Comparison of ENCODE assay signal across 8 cellular contexts in the genomic region with DNA sequence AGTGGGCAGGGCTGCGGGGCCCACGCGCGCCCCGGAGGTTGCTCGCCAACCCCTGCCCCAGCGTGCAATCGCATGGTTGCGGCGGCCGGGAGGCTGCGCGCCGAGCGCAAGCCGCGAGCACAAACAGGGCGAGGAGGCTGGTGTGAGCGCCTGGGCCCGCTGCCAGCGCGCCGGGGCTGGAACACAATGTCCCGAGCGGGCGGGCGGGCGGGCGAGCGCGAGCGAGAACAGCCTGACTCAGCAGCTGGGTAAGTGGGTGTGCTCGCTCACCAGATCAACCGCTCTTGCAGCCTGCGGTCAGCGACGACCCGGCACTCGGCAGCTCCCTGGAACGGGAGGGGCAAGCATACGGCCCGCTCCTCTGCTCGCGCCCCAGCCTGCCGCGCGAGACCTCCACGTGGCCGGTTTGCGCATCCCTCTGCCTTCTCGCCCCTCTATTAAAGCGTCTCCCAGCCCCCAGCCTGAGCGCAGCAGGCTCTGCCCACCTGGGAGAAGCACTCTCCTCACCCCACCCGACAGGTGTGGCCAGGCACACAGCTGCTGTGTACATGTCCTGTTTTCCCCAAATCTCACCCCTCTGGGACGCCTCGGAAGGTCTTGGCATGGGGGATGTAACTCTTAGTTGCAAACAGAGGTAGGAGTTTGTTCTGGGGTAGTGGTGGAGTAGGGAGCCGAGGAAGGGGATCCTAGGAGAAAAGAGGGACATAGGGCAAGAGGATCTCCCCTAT. TPM values are rescaled to one million over a fixed set of nuclear protein-coding genes. Genes with fewer than 3 reads are reported as not detected.
DNase-seq lines count a peak whose midpoint lies in the region; ATAC-seq and TF ChIP-seq lines count a peak whose summit lies in the region.

No MANE protein-coding gene starts in this region.

- H3K27me3 ChIP-seq in H7 (ENCODE audit: control insufficient read depth, insufficient read depth, low read length), result no peaks in the 10 kb centered on the region; the same call in 1 of the 2 replicates
- H3K27me3 ChIP-seq in ovary, result no peaks in the 10 kb centered on the region
- no peaks in the 10 kb centered on the region for H3K27me3 ChIP-seq in thymus (ENCODE audit: control insufficient read depth, insufficient read depth)

- H3K4me1 Mint-ChIP-seq in activated naive CD8-positive, alpha-beta T cell treated with anti-CD3 and anti-CD28 coated beads, Interleukin-2, amount 10 ng/mL, durations not matched to agents 7 days and 5 days, result peaks cover 62% of the 10 kb centered on the region

- peak; percentile 51 for ATAC-seq in activated naive CD8-positive, alpha-beta T cell treated with anti-CD3 and anti-CD28 coated beads, Interleukin-2, amount 10 ng/mL, durations not matched to agents 7 days and 5 days (ENCODE audit: low read depth)
- ATAC-seq in Right ventricle myocardium inferior, result peak; percentile 63

- H3K36me3 Mint-ChIP-seq in activated naive CD8-positive, alpha-beta T cell treated with anti-CD3 and anti-CD28 coated beads, Interleukin-2, amount 10 ng/mL, durations not matched to agents 7 days and 5 days, result no peaks in the 10 kb centered on the region

- H3K4me1 ChIP-seq in ovary (ENCODE audit: insufficient read depth), result peaks cover 35% of the 10 kb centered on the region
- H3K4me1 ChIP-seq in thymus (ENCODE audit: control insufficient read depth, insufficient read depth, low read length), result peaks cover 62% of the 10 kb centered on the region

- no peaks in the 10 kb centered on the region for H3K9me3 ChIP-seq in ovary
- H3K9me3 ChIP-seq in thymus (ENCODE audit: control insufficient read depth), result no peaks in the 10 kb centered on the region

- TF ChIP-seq POLR2A in NB4 (IDR thresholded peaks at IDR 0.05; ENCODE audit: extremely low read depth, insufficient read length) (peak; percentile 48), ovary (IDR thresholded peaks at IDR 0.05) (peak; percentile 72)

- no peaks in the 10 kb centered on the region for H3K9me3 Mint-ChIP-seq in activated naive CD8-positive, alpha-beta T cell treated with anti-CD3 and anti-CD28 coated beads, Interleukin-2, amount 10 ng/mL, durations not matched to agents 7 days and 5 days

- DNase-seq in Daoy (ENCODE audit: low read depth) (peak; percentile 96), H7 (peak; percentile 88), NB4 (ENCODE audit: low read depth) (peak; percentile 99), SKM-1 treated with dmso at 0.1 percent for 144 hours (lab: John Stamatoyannopoulos, UW; ENCODE audit: unreplicated experiment) (peak; percentile 89), Right ventricle myocardium inferior (ENCODE audit: missing footprints) (peak; percentile 98), ovary (peak; percentile 92 to 96 (median 94))
- DNase-seq in activated naive CD8-positive, alpha-beta T cell treated with anti-CD3 and anti-CD28 coated beads, Interleukin-2, amount 10 ng/mL, durations not matched to agents 7 days and 5 days, result peak; percentile 89

- H3K36me3 ChIP-seq in H7 (replicated peaks; ENCODE audit: control insufficient read depth, insufficient read depth, low read length), result no peaks in the 10 kb centered on the region
- no peaks in the 10 kb centered on the region for H3K36me3 ChIP-seq in ovary
- H3K36me3 ChIP-seq in thymus (ENCODE audit: control insufficient read depth, insufficient read depth), result no peaks in the 10 kb centered on the region

- H3K27ac Mint-ChIP-seq in activated naive CD8-positive, alpha-beta T cell treated with anti-CD3 and anti-CD28 coated beads, Interleukin-2, amount 10 ng/mL, durations not matched to agents 7 days and 5 days, result peak overlapping the region; percentile 99

- H3K27ac ChIP-seq in ovary (peak overlapping the region; percentile 94 to 97), thymus (ENCODE audit: low read depth) (peak overlapping the region; percentile 100)

- H3K4me3 ChIP-seq in H7 (ENCODE audit: insufficient read depth, low read depth, low read length), result peak overlapping the region; percentile 84
- peak overlapping the region; percentile 61 for H3K4me3 ChIP-seq in NB4 (ENCODE audit: low read depth, low read length)
- H3K4me3 ChIP-seq in ovary, result peak overlapping the region; percentile 50
- H3K4me3 ChIP-seq in thymus (ENCODE audit: low read length), result peak overlapping the region; percentile 80

- TF ChIP-seq EP300 in ovary (IDR thresholded peaks at IDR 0.05), result peak; percentile 97

- WGBS in ovary, 3 donors, result 1 to 2% (median 2%) methylated on average over 28 to 57 of the region's 57 CpGs
- under 1% methylated on average over 57 of the region's 57 CpGs for WGBS in thymus

- no peaks in the 10 kb centered on the region for H3K27me3 Mint-ChIP-seq in activated naive CD8-positive, alpha-beta T cell treated with anti-CD3 and anti-CD28 coated beads, Interleukin-2, amount 10 ng/mL, durations not matched to agents 7 days and 5 days

- intact Hi-C loops in Right ventricle myocardium inferior (cut with DNase I), result loop anchor here (1.0 kb wide), 2 partner anchors 40 to 126 kb away; partner anchors contain the start of gene FKBP5
- intact Hi-C loops in ovary (cut with DNase I), result loop anchor here (1.0 to 5.0 kb wide), 6 partner anchors 36 to 127 kb away; partner anchors contain the start of gene FKBP5 (in 3 of the 4)

- peak overlapping the region; percentile 89 for H3K4me3 Mint-ChIP-seq in activated naive CD8-positive, alpha-beta T cell treated with anti-CD3 and anti-CD28 coated beads, Interleukin-2, amount 10 ng/mL, durations not matched to agents 7 days and 5 days

- TF ChIP-seq CTCF in NB4 (IDR thresholded peaks at IDR 0.05; ENCODE audit: low read depth, low read length) (no peak), ovary (IDR thresholded peaks at IDR 0.05) (peak in 2 of 3 donors; percentile 1 to 29)

- POLR2A ChIA-PET in activated naive CD8-positive, alpha-beta T cell treated with anti-CD3 and anti-CD28 coated beads, Interleukin-2, amount 10 ng/mL, durations not matched to agents 7 days and 5 days (lab: Charles Lee), result interaction anchor here (0.5 to 3.1 kb wide), 12 partner anchors 8 to 610 kb away, joined by 3 to 25 read pairs (median 5); partner anchors contain the start of gene FKBP5

RNA-seq across cellular contexts. Expression of gene ARMC12, which starts 8.7 kb away (rescaled TPM):
- total RNA-seq in Daoy (2014; rRNA removed; shearing (Covaris generic)), result 0.51 TPM in 1 of 2 replicates, not detected in the other
- total RNA-seq in H7 (2014; rRNA removed; shearing (Covaris generic)), result 0.94 and 3.0 TPM in 2 replicates
- under 1 TPM; 0.85 to 0.97 TPM for total RNA-seq in activated naive CD8-positive, alpha-beta T cell treated with anti-CD3 and anti-CD28 coated beads, Interleukin-2, amount 10 ng/mL, durations not matched to agents 7 days and 5 days
- not detected for total RNA-seq in Right ventricle myocardium inferior
- 1 to 10 TPM in 4 of 7 donors, under 1 TPM in 3; 0.34 to 1.9 (median 1.0) TPM for total RNA-seq in ovary
- 1 to 10 TPM in 1 of 2 donors, under 1 TPM in 1; 0.97 to 1.3 TPM for polyA plus RNA-seq in ovary
- polyA plus RNA-seq in thymus, result 26.6 TPM

RNA-seq across cellular contexts. Expression of gene FKBP5, which starts 39.4 kb away (rescaled TPM):
- total RNA-seq in Daoy (2014; rRNA removed; shearing (Covaris generic)), result 6.8 and 10.2 TPM in 2 replicates
- 13.2 and 15.0 TPM in 2 replicates for total RNA-seq in H7 (2014; rRNA removed; shearing (Covaris generic))
- 10 to 100 TPM; 78.6 to 79.8 TPM for total RNA-seq in activated naive CD8-positive, alpha-beta T cell treated with anti-CD3 and anti-CD28 coated beads, Interleukin-2, amount 10 ng/mL, durations not matched to agents 7 days and 5 days
- total RNA-seq in Right ventricle myocardium inferior (101 TPM), ovary (100 to 1,000 TPM in 5 of 7 donors, 10 to 100 TPM in 2; 36.2 to 231 (median 142) TPM)
- polyA plus RNA-seq in ovary (100 to 1,000 TPM in 1 of 2 donors, 10 to 100 TPM in 1; 69.2 to 166 TPM), thymus (338 TPM)

RNA-seq across cellular contexts. Expression of gene CLPSL2, which starts 48.3 kb away (rescaled TPM):
- total RNA-seq in Daoy (2014; rRNA removed; shearing (Covaris generic)), result not detected in 2 replicates
- total RNA-seq in H7 (2014; rRNA removed; shearing (Covaris generic)), result 4.2 and 10.8 TPM in 2 replicates
- total RNA-seq in activated naive CD8-positive, alpha-beta T cell treated with anti-CD3 and anti-CD28 coated beads, Interleukin-2, amount 10 ng/mL, durations not matched to agents 7 days and 5 days, result not detected
- total RNA-seq in Right ventricle myocardium inferior, result not detected
- not detected for total RNA-seq in ovary
- polyA plus RNA-seq in ovary, result not detected
- polyA plus RNA-seq in thymus, result 0.09 TPM

RNA-seq across cellular contexts. Expression of gene CLPSL1, which starts 52.7 kb away (rescaled TPM):
- total RNA-seq in Daoy (2014; rRNA removed; shearing (Covaris generic)), result not detected in 2 replicates
- total RNA-seq in H7 (2014; rRNA removed; shearing (Covaris generic)), result not detected in 2 replicates
- not detected for total RNA-seq in activated naive CD8-positive, alpha-beta T cell treated with anti-CD3 and anti-CD28 coated beads, Interleukin-2, amount 10 ng/mL, durations not matched to agents 7 days and 5 days
- total RNA-seq in Right ventricle myocardium inferior (not detected), ovary (not detected)
- polyA plus RNA-seq in ovary (not detected), thymus (0.14 TPM)

Comparison
In these comparisons a context has a peak if more than half of its experiments do, and no peak if none do; other contexts are left out.
1. Peak in every context shown above with its lines: DNase-seq, ATAC-seq, H3K4me3 ChIP-seq and H3K27ac ChIP-seq.